In the genomic region with DNA sequence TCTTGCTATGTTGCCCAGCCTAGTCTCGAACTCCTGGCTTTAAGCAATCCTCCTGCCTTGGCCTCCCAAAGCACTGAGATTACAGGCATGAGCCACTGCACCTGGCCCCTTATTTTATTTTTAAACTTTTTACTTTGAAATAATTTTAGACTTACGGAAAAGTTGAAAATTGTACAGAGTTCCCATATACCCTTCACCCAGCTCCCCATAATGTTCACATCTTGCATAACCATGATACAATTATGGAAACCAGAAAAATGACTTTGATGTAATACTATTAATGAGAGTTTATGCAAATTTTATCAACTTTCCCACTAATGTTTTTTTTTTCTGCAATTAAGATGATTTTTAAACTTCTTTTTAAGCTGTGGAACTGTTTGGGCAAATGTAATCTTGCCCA, we compare ENCODE assay signal across 9 cellular contexts.
"Had no signal": no experiment of that assay in that cellular context is flagged by ENCODE, and none has a peak within 500 bp of the region (broad histone marks: within the 10 kb centered on the region; RNA-seq: fewer than 3 reads in every experiment).

No MANE protein-coding gene starts in this region.

- ATAC-seq: activated CD4-positive, alpha-beta T cell treated with anti-CD3 and anti-CD28 coated beads for 36 hours; activated CD4-positive, CD25-positive, alpha-beta regulatory T cell treated with anti-CD3 and anti-CD28 coated beads, Interleukin-2, amount 50 U/mL, for 24 hours; activated CD8-positive, alpha-beta memory T cell treated with anti-CD3 and anti-CD28 coated beads, Interleukin-2, amount 10 ng/mL, durations not matched to agents 7 days and 5 days; activated CD8-positive, alpha-beta T cell treated with anti-CD3 and anti-CD28 coated beads for 36 hours; activated CD8-positive, alpha-beta T cell treated with anti-CD3 and anti-CD28 coated beads, Interleukin-2, amount 10 ng/mL, durations not matched to agents 7 days and 5 days; T-helper 17 cell; WTC11 had no signal

- H3K27ac ChIP-seq: VCaP, WERI-Rb-1 had no signal
